ENCODE assay signal across 26 cellular contexts in the genomic region with DNA sequence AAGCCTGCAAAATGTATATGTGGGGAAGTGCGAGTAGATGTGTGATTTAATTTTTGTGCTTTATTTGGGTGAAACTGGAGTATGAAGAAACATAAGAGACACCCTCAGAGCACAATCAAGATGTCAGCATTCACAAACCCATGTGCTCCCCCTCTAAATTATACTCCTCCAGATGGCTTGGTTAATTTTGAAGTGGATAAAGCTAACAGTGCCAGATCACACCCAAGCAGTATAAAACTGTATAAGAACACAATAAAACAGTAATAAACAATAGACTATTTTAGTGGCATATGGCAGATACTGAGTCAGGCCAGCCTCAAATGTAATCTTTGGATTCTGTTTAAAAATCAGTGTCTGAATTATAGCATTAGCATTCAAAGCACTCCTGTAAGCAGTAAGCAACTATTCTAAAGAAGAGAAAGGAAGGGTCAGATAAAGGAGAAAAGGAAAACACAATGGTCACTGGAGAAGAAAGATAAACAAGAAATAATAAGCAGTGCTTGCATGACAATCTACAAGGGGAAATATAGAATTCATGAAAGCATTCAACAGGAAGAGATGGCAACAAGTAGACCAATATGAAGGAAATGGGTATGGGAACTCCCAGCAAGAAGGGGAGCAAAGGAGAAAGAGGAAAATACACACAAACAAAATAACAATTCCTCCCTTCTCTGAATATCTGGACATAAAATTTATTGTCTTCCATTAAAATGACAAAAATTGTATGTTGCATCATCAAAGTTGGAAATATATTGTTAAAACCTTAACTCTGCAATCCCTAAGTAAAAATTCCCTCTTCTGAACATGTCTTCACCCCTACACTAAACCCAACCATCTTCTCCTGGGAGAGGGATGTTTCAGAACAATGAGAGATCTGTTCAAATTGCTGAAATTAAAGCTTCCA.
"Had no signal": no experiment of that assay in that cellular context is flagged by ENCODE, and none has a peak within 500 bp of the region (broad histone marks: within the 10 kb centered on the region; RNA-seq: fewer than 3 reads in every experiment).

No MANE protein-coding gene starts in this region.

- DNase-seq: activated B cell treated with CpG ODN at 0.5 μM for 24 hours; activated CD4-positive, alpha-beta memory T cell treated with anti-CD3 and anti-CD28 coated beads, Interleukin-2, amount 10 ng/mL, durations not matched to agents 7 days and 5 days; activated CD4-positive, alpha-beta T cell treated with anti-CD3 and anti-CD28 coated beads for 48 hours; activated CD8-positive, alpha-beta memory T cell treated with anti-CD3 and anti-CD28 coated beads, Interleukin-2, amount 10 ng/mL, durations not matched to agents 7 days and 5 days; activated naive CD4-positive, alpha-beta T cell treated with Interleukin-2 at 50 U/mL for 16 hours; activated naive CD8-positive, alpha-beta T cell treated with anti-CD3 and anti-CD28 coated beads, Interleukin-2, amount 10 ng/mL, durations not matched to agents 7 days and 5 days; activated T-cell treated with anti-CD3 and anti-CD28 coated beads, Interleukin-2, amount 50 U/mL, for 1 hour; amygdala; effector CD8-positive, alpha-beta T cell; foreskin keratinocyte; glutamatergic neuron; hippocampal formation; islet precursor cell; nephron progenitor cell; nucleus accumbens; stimulated activated naive CD4-positive, alpha-beta T cell treated with Interleukin-2 at 50 U/mL for 16 hours; trophoblast cell had no signal

- H3K4me1 ChIP-seq: foreskin keratinocyte, suprapubic skin, vagina had no signal

- H3K27ac ChIP-seq: cardiac muscle cell, epithelial cell of prostate, foreskin keratinocyte, suprapubic skin, vagina had no signal

- H3K4me3 Mint-ChIP-seq: activated B cell treated with CpG ODN at 0.5 μM for 24 hours; activated CD4-positive, alpha-beta memory T cell treated with anti-CD3 and anti-CD28 coated beads, Interleukin-2, amount 10 ng/mL, durations not matched to agents 7 days and 5 days; activated CD8-positive, alpha-beta memory T cell treated with anti-CD3 and anti-CD28 coated beads, Interleukin-2, amount 10 ng/mL, durations not matched to agents 7 days and 5 days; activated naive CD8-positive, alpha-beta T cell treated with anti-CD3 and anti-CD28 coated beads, Interleukin-2, amount 10 ng/mL, durations not matched to agents 7 days and 5 days; dendritic cell treated with granulocyte-macrophage colony-stimulating factor and Interleukin-4, amounts not matched to agents 40 ng/mL and 50 ng/mL, for 4 days; mesothelial cell of epicardium; nephron progenitor cell had no signal

- H3K4me3 ChIP-seq: cardiac muscle cell, lung, suprapubic skin, vagina had no signal

- H3K27me3 ChIP-seq: cardiac muscle cell, foreskin keratinocyte, suprapubic skin, vagina had no signal

- H3K27me3 Mint-ChIP-seq: activated B cell treated with CpG ODN at 0.5 μM for 24 hours; dendritic cell treated with granulocyte-macrophage colony-stimulating factor and Interleukin-4, amounts not matched to agents 40 ng/mL and 50 ng/mL, for 4 days had no signal

- H3K27ac Mint-ChIP-seq: activated B cell treated with CpG ODN at 0.5 μM for 24 hours; activated CD4-positive, alpha-beta memory T cell treated with anti-CD3 and anti-CD28 coated beads, Interleukin-2, amount 10 ng/mL, durations not matched to agents 7 days and 5 days; activated CD8-positive, alpha-beta memory T cell treated with anti-CD3 and anti-CD28 coated beads, Interleukin-2, amount 10 ng/mL, durations not matched to agents 7 days and 5 days; activated T-helper 2 cell treated with anti-CD3 and anti-CD28 coated beads, Interferon-gamma antibody, Interleukin-2, Interleukin-4, amounts not matched to agents 10 μg/mL and 5 μg/mL and 100 μg/mL, durations not matched to agents 14 hours and 24 hours and 36 hours; mesothelial cell of epicardium; nephron progenitor cell had no signal

- H3K9me3 ChIP-seq: suprapubic skin, vagina had no signal

- ATAC-seq: activated CD8-positive, alpha-beta memory T cell treated with anti-CD3 and anti-CD28 coated beads, Interleukin-2, amount 10 ng/mL, durations not matched to agents 7 days and 5 days; foreskin keratinocyte; left lobe of liver had no signal

- H3K36me3 ChIP-seq: cardiac muscle cell, suprapubic skin, vagina had no signal

- H3K4me1 Mint-ChIP-seq: nephron progenitor cell had no signal

- H3K9me3 Mint-ChIP-seq: activated CD4-positive, alpha-beta memory T cell treated with anti-CD3 and anti-CD28 coated beads, Interleukin-2, amount 10 ng/mL, durations not matched to agents 7 days and 5 days had no signal
